ENCODE assay signal across 8 cellular contexts in the genomic region with DNA sequence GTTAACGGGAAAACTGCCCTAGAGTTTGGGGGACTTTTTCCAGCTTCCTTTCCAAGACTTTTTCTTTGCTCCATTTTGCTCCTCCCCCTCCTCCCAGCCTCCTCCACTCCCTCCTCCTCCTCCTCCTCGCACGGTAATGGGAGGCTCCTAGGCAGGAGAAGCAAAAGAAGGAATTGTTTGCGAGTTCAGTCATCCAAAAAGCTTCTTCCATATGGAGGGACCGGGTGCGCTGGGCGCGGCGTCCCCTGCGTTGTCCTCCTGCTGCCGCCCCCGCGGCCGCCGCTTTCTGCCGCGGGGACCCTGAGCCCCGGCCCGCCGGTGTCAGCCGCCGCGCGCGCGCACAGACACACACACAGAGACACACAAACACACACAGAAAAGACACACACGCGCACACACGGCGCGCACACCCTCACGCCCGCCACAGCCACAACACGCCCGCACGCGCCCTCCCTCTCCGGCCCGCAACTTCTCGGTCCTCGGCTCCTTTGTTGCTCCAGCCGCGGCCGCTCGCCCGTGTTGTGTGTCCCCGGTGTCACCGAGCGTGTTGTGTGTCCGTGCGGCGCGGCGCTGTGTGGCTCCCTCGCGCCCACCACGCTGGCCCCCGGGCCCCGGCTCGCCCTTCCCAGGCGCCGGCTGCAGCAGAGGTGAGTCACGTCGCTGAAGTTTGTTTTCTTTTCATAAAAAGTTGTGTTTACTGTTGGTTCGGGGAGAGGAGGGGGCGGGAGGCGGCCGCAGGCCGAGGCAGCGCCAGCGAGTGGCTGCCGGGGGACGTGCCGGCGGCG. TPM values are rescaled to one million over a fixed set of nuclear protein-coding genes. Genes with fewer than 3 reads are reported as not detected.
DNase-seq lines count a peak whose midpoint lies in the region; ATAC-seq and TF ChIP-seq lines count a peak whose summit lies in the region.

A gene with protein sequence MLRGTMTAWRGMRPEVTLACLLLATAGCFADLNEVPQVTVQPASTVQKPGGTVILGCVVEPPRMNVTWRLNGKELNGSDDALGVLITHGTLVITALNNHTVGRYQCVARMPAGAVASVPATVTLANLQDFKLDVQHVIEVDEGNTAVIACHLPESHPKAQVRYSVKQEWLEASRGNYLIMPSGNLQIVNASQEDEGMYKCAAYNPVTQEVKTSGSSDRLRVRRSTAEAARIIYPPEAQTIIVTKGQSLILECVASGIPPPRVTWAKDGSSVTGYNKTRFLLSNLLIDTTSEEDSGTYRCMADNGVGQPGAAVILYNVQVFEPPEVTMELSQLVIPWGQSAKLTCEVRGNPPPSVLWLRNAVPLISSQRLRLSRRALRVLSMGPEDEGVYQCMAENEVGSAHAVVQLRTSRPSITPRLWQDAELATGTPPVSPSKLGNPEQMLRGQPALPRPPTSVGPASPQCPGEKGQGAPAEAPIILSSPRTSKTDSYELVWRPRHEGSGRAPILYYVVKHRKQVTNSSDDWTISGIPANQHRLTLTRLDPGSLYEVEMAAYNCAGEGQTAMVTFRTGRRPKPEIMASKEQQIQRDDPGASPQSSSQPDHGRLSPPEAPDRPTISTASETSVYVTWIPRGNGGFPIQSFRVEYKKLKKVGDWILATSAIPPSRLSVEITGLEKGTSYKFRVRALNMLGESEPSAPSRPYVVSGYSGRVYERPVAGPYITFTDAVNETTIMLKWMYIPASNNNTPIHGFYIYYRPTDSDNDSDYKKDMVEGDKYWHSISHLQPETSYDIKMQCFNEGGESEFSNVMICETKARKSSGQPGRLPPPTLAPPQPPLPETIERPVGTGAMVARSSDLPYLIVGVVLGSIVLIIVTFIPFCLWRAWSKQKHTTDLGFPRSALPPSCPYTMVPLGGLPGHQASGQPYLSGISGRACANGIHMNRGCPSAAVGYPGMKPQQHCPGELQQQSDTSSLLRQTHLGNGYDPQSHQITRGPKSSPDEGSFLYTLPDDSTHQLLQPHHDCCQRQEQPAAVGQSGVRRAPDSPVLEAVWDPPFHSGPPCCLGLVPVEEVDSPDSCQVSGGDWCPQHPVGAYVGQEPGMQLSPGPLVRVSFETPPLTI (plus strand): TSS at position 188 of the 785 bp plus-strand sequence. CDS start 38,246 bp downstream, outside the sequence.

- H3K27me3 ChIP-seq in Caco-2 (replicated peaks; ENCODE audit: control insufficient read depth, insufficient read depth, low read length) = peaks cover 3% of the 10 kb centered on the region
- no peaks in the 10 kb centered on the region for H3K27me3 ChIP-seq in neuronal stem cell (ENCODE audit: control insufficient read depth in 3 of 3, insufficient read depth in 3 of 3, low read depth in 1 of 3, low read length in 3 of 3)

- no CpG with 5 or more reads among the region's 76 CpGs for WGBS in neuronal stem cell (ENCODE audit: extremely low coverage in 2 of 2, insufficient read length in 2 of 2, insufficient replicate concordance in 1 of 2), 2 donors

- H3K4me2 ChIP-seq in neuronal stem cell (ENCODE audit: insufficient read depth, low read length, poor library complexity, severe bottlenecking) = peak within 1 kb of the TSS; percentile 83

- peak within 1 kb of the TSS; percentile 92 for H2BK120ac ChIP-seq in neuronal stem cell (ENCODE audit: low read depth, low read length)

- peak within 1 kb of the TSS; percentile 92 for H3K27ac ChIP-seq in neuronal stem cell (replicated peaks; ENCODE audit: low read length)

- H2BK15ac ChIP-seq in neuronal stem cell (ENCODE audit: low read length) = peak within 1 kb of the TSS; percentile 96

- TF ChIP-seq CTCF in Caco-2 (IDR thresholded peaks at IDR 0.05; ENCODE audit: insufficient read depth in 1 of 2, low read depth in 1 of 2, low read length in 1 of 2, severe bottlenecking in 1 of 2, unreplicated experiment in 1 of 2) = no peak

- H3K27me3 Mint-ChIP-seq in Caco-2 (ENCODE audit: insufficient read depth, unreplicated experiment) = peaks cover 39% of the 10 kb centered on the region
- peaks cover 66% of the 10 kb centered on the region for H3K27me3 Mint-ChIP-seq in activated T-helper 17 cell treated with anti-CD3 and anti-CD28 coated beads, Interleukin-2, amount 50 U/mL, for 72 hours

- H3K79me1 ChIP-seq in neuronal stem cell (ENCODE audit: low read depth, low read length) = peaks cover 7% of the 10 kb centered on the region

- H3K9ac ChIP-seq in neuronal stem cell (ENCODE audit: low read depth, low read length, poor library complexity) = peak within 1 kb of the TSS; percentile 100

- peak within 1 kb of the TSS; percentile 100 for H2BK5ac ChIP-seq in neuronal stem cell (ENCODE audit: low read length)

- POLR2A ChIA-PET in Caco-2 (lab: Charles Lee) = no interaction called here

- H3K4me3 Mint-ChIP-seq in Caco-2 (ENCODE audit: unreplicated experiment) = peak within 1 kb of the TSS; percentile 61
- H3K4me3 Mint-ChIP-seq in activated T-helper 17 cell treated with anti-CD3 and anti-CD28 coated beads, Interleukin-2, amount 50 U/mL, for 72 hours = peak within 1 kb of the TSS; percentile 68

- peak within 1 kb of the TSS; percentile 37 for H3K4me3 ChIP-seq in Caco-2 (ENCODE audit: low read depth, low read length)
- H3K4me3 ChIP-seq in neuronal stem cell (ENCODE audit: low read length in 2 of 2) = peak within 1 kb of the TSS; percentile 61 to 97

- peak within 1 kb of the TSS; percentile 97 for H3K14ac ChIP-seq in neuronal stem cell (ENCODE audit: low read length)

- H3K23ac ChIP-seq in neuronal stem cell (ENCODE audit: low read depth, low read length, poor library complexity) = peak within 1 kb of the TSS; percentile 90

- intact Hi-C loops in Caco-2 (cut with micrococcal nuclease; ENCODE audit: unreplicated experiment) = no loop called here

- DNase-seq in Caco-2 (peak in 1 of 2 experiments; percentile 29), HK-2 (ENCODE audit: unreplicated experiment) (peak; percentile 34), glomerular visceral epithelial cell (ENCODE audit: extremely low spot score) (peak; percentile 58), neuronal stem cell (ENCODE audit: low spot score) (peak; percentile 63), DMS153 treated with DMSO at 0.1 percent for 48 hours (lab: John Stamatoyannopoulos, UW; ENCODE audit: unreplicated experiment) (no peak)

- H3K36me3 Mint-ChIP-seq in Caco-2 (ENCODE audit: insufficient read depth, unreplicated experiment) = no peaks in the 10 kb centered on the region
- peaks cover 6% of the 10 kb centered on the region for H3K36me3 Mint-ChIP-seq in activated T-helper 17 cell treated with anti-CD3 and anti-CD28 coated beads, Interleukin-2, amount 50 U/mL, for 72 hours (ENCODE audit: low read depth)

- H3K27ac Mint-ChIP-seq in Caco-2 (ENCODE audit: unreplicated experiment) = no peak within 1 kb of the TSS
- H3K27ac Mint-ChIP-seq in activated T-helper 17 cell treated with anti-CD3 and anti-CD28 coated beads, Interleukin-2, amount 50 U/mL, for 72 hours = no peak within 1 kb of the TSS

- H2AK5ac ChIP-seq in neuronal stem cell (ENCODE audit: low read depth, low read length) = peak within 1 kb of the TSS; percentile 93

- H4K8ac ChIP-seq in neuronal stem cell (ENCODE audit: low read depth, low read length) = peak within 1 kb of the TSS; percentile 98

- CTCF ChIA-PET in Caco-2 (lab: Charles Lee) = no interaction called here

- peak within 1 kb of the TSS; percentile 96 for H4K91ac ChIP-seq in neuronal stem cell (ENCODE audit: low read depth, low read length, poor library complexity)

- no peaks in the 10 kb centered on the region for H3K9me3 Mint-ChIP-seq in Caco-2 (ENCODE audit: unreplicated experiment)
- no peaks in the 10 kb centered on the region for H3K9me3 Mint-ChIP-seq in activated T-helper 17 cell treated with anti-CD3 and anti-CD28 coated beads, Interleukin-2, amount 50 U/mL, for 72 hours

- peak within 1 kb of the TSS; percentile 91 for H2BK12ac ChIP-seq in neuronal stem cell (ENCODE audit: low read length)

- H3K36me3 ChIP-seq in Caco-2 (ENCODE audit: control insufficient read depth, insufficient read depth, low read length) (no peaks in the 10 kb centered on the region), neuronal stem cell (replicated peaks in 1 of 2; ENCODE audit: control insufficient read depth in 2 of 2, insufficient read depth in 2 of 2, low read length in 2 of 2) (peaks cover 8 to 22% of the 10 kb centered on the region in 2 donors)

- peak; percentile 34 for ATAC-seq in activated T-helper 17 cell treated with anti-CD3 and anti-CD28 coated beads, Interleukin-2, amount 50 U/mL, for 72 hours (replicated peaks)
- no peak for ATAC-seq in GM18858 (IDR thresholded peaks at IDR 0.05; ENCODE audit: unreplicated experiment)
- ATAC-seq in HG02763 (IDR thresholded peaks at IDR 0.05; ENCODE audit: unreplicated experiment) = no peak

- peak within 1 kb of the TSS; percentile 100 for H3K18ac ChIP-seq in neuronal stem cell (ENCODE audit: low read length)

- BruUV-seq in Caco-2 (replicated peaks; lab: Mats Ljungman, UMichigan) = no TSS peak

- peak within 1 kb of the TSS; percentile 88 for H2AFZ ChIP-seq in neuronal stem cell (ENCODE audit: low read length)

- no peaks in the 10 kb centered on the region; the same call in 1 of the 2 replicates for H3K4me1 ChIP-seq in Caco-2
- H3K4me1 ChIP-seq in neuronal stem cell (ENCODE audit: control insufficient read depth in 2 of 2, insufficient read depth in 1 of 2, low read depth in 1 of 2, low read length in 2 of 2) = peaks cover 14 to 24% of the 10 kb centered on the region in 2 donors

- peaks cover 6% of the 10 kb centered on the region for H3K4me1 Mint-ChIP-seq in Caco-2 (ENCODE audit: low read depth, unreplicated experiment)
- peaks cover 9% of the 10 kb centered on the region for H3K4me1 Mint-ChIP-seq in activated T-helper 17 cell treated with anti-CD3 and anti-CD28 coated beads, Interleukin-2, amount 50 U/mL, for 72 hours

- H3K4ac ChIP-seq in neuronal stem cell (ENCODE audit: low read length) = peak within 1 kb of the TSS; percentile 98

- no peaks in the 10 kb centered on the region for H3K9me3 ChIP-seq in Caco-2
- H3K9me3 ChIP-seq in neuronal stem cell (replicated peaks in 1 of 2; ENCODE audit: control insufficient read depth in 2 of 2, insufficient read depth in 1 of 2, low read depth in 1 of 2, low read length in 2 of 2) = no peaks in the 10 kb centered on the region

RNA-seq across cellular contexts. Expression of the gene that starts here (rescaled TPM):
- 0.35 and 0.73 TPM in 2 replicates for total RNA-seq in Caco-2 (2022)
- under 1 TPM in 1 of 2 donors, not detected in 1; 0.66 TPM for total RNA-seq in activated T-helper 17 cell treated with anti-CD3 and anti-CD28 coated beads, Interleukin-2, amount 50 U/mL, for 72 hours
- polyA plus RNA-seq in neuronal stem cell (2013, experiment 1 of 2) = 180 TPM
- 180 TPM for polyA plus RNA-seq in neuronal stem cell (2013, experiment 2 of 2)

Comparison
In these comparisons a context has a peak if more than half of its experiments do, and no peak if none do; other contexts are left out.
1. Peak in ATAC-seq in activated T-helper 17 cell treated with anti-CD3 and anti-CD28 coated beads, Interleukin-2, amount 50 U/mL, for 72 hours; RNA of the gene not detected or under 1 TPM.